Comparison of ENCODE assay signal across 26 cellular contexts in the genomic region with DNA sequence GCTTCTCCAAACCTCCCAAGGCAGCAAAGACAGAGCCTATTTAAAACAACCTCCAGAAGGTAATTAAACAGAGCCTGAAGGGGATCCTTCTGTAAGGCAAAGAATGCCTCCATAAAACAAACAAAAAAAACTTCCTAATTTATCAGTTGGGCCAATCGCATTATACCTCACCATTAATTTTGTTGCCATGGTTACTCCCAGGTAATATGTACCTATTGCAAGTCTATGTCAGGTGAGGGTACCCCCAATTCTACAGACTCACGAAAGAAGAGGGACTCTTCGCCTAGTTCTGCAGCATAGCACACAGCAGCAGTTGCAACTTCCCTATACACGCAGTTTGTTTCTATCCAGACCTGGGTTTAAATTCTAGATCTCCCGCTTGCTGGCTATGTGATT.
"Had no signal": no experiment of that assay in that cellular context is flagged by ENCODE, and none has a peak within 500 bp of the region (broad histone marks: within the 10 kb centered on the region; RNA-seq: fewer than 3 reads in every experiment).

No MANE protein-coding gene starts in this region.

- H3K9me3 Mint-ChIP-seq: activated CD4-positive, alpha-beta T cell treated with anti-CD3 and anti-CD28 coated beads, Interleukin-2, amount 10 ng/mL, durations not matched to agents 7 days and 5 days; activated T-cell treated with anti-CD3 and anti-CD28 coated beads, Interleukin-2, amount 50 U/mL, for 24 hours; activated T-helper 2 cell treated with anti-CD3 and anti-CD28 coated beads, Interferon-gamma antibody, Interleukin-2, Interleukin-4, amounts not matched to agents 10 μg/mL and 5 μg/mL and 100 μg/mL, durations not matched to agents 14 hours and 24 hours and 36 hours; brain; memory B cell; naive thymus-derived CD8-positive, alpha-beta T cell; T-helper 1 cell treated with Interleukin-12 subunit alpha and Interleukin-12 subunit beta and Interleukin-4 antibody, amounts not matched to agents 30 μg/mL and 1 μg/mL, for 36 hours had no signal

- FAIRE-seq: colon, endometrium, urothelium cell line had no signal

- H3K27me3 Mint-ChIP-seq: activated CD4-positive, alpha-beta T cell treated with anti-CD3 and anti-CD28 coated beads, Interleukin-2, amount 10 ng/mL, durations not matched to agents 7 days and 5 days; activated T-cell treated with anti-CD3 and anti-CD28 coated beads, Interleukin-2, amount 50 U/mL, for 24 hours; memory B cell; naive thymus-derived CD8-positive, alpha-beta T cell had no signal

- H3K4me3 ChIP-seq: mucosa of descending colon, tibial artery had no signal

- H3K9me3 ChIP-seq: mucosa of descending colon, tibial artery had no signal

- ATAC-seq: activated CD4-positive, CD25-positive, alpha-beta regulatory T cell treated with anti-CD3 and anti-CD28 coated beads, Interleukin-2, amount 50 U/mL, for 24 hours; activated CD8-positive, alpha-beta T cell treated with anti-CD3 and anti-CD28 coated beads, Interleukin-2, amount 10 ng/mL, durations not matched to agents 7 days and 5 days; left ventricle myocardium superior; naive thymus-derived CD8-positive, alpha-beta T cell had no signal

- H3K4me1 Mint-ChIP-seq: activated CD4-positive, alpha-beta T cell treated with anti-CD3 and anti-CD28 coated beads, Interleukin-2, amount 10 ng/mL, durations not matched to agents 7 days and 5 days had no signal

- H3K27me3 ChIP-seq: tibial artery had no signal

- H3K27ac ChIP-seq: tibial artery had no signal

- H3K36me3 Mint-ChIP-seq: brain had no signal

- DNase-seq: activated CD4-positive, alpha-beta T cell treated with anti-CD3 and anti-CD28 coated beads, Interleukin-2, amount 10 ng/mL, durations not matched to agents 7 days and 5 days; activated CD8-positive, alpha-beta T cell treated with anti-CD3 and anti-CD28 coated beads, Interleukin-2, amount 10 ng/mL, durations not matched to agents 7 days and 5 days; activated naive CD4-positive, alpha-beta T cell treated with Interleukin-2 at 50 U/mL for 16 hours; activated T-cell treated with anti-CD3 and anti-CD28 coated beads, Interleukin-2, amount 50 U/mL, for 24 hours; anterior cingulate cortex; central memory CD4-positive, alpha-beta T cell; erythroblast; foreskin melanocyte; glutamatergic neuron; left ventricle myocardium superior; naive thymus-derived CD8-positive, alpha-beta T cell; posterior cingulate gyrus; stimulated activated CD4-positive, alpha-beta T cell treated with anti-CD3 and anti-CD28 coated beads, Interleukin-12 subunit alpha, Interleukin-12 subunit beta, amount 100 ng/mL, for 4 hours; stimulated activated CD4-positive, alpha-beta T cell treated with anti-CD3 and anti-CD28 coated beads, Interleukin-1b, Interleukin-23, amount 100 ng/mL, for 48 hours; stimulated activated CD8-positive, alpha-beta memory T cell treated with anti-CD3 and anti-CD28 coated beads, Interleukin-4, amount 100 ng/mL, for 48 hours; stimulated activated naive CD4-positive, alpha-beta T cell; tibial artery had no signal

- H3K27ac Mint-ChIP-seq: activated CD4-positive, alpha-beta T cell treated with anti-CD3 and anti-CD28 coated beads, Interleukin-2, amount 10 ng/mL, durations not matched to agents 7 days and 5 days; activated CD8-positive, alpha-beta T cell treated with anti-CD3 and anti-CD28 coated beads, Interleukin-2, amount 10 ng/mL, durations not matched to agents 7 days and 5 days; activated T-cell treated with anti-CD3 and anti-CD28 coated beads, Interleukin-2, amount 50 U/mL, for 24 hours; activated T-helper 2 cell treated with anti-CD3 and anti-CD28 coated beads, Interferon-gamma antibody, Interleukin-2, Interleukin-4, amounts not matched to agents 10 μg/mL and 5 μg/mL and 100 μg/mL, durations not matched to agents 14 hours and 24 hours and 36 hours; memory B cell; T-helper 1 cell treated with Interleukin-12 subunit alpha and Interleukin-12 subunit beta and Interleukin-4 antibody, amounts not matched to agents 30 μg/mL and 1 μg/mL, for 36 hours had no signal

- H3K4me3 Mint-ChIP-seq: activated CD4-positive, alpha-beta T cell treated with anti-CD3 and anti-CD28 coated beads, Interleukin-2, amount 10 ng/mL, durations not matched to agents 7 days and 5 days; activated CD8-positive, alpha-beta T cell treated with anti-CD3 and anti-CD28 coated beads, Interleukin-2, amount 10 ng/mL, durations not matched to agents 7 days and 5 days; activated T-cell treated with anti-CD3 and anti-CD28 coated beads, Interleukin-2, amount 50 U/mL, for 24 hours; brain; memory B cell; naive thymus-derived CD8-positive, alpha-beta T cell; T-helper 1 cell treated with Interleukin-12 subunit alpha and Interleukin-12 subunit beta and Interleukin-4 antibody, amounts not matched to agents 30 μg/mL and 1 μg/mL, for 36 hours had no signal
